Comparison of ENCODE assay signal across 8 cellular contexts in genomic region chr3:79019137-79019923, GRCh38.
A peak's percentile ranks its signal among the peaks of the same experiment; 100 is the strongest.
DNase-seq lines count a peak whose midpoint lies in the region; FAIRE-seq and TF ChIP-seq lines count a peak whose summit lies in the region.

No MANE protein-coding gene starts in this region.

- no peak overlapping the region for H3K27ac Mint-ChIP-seq in IgD-negative memory B cell

- POLR2A ChIA-PET in RWPE1 (lab: Yijun Ruan, JAX; ENCODE audit: low non-redundant PET) = no interaction called here

- H3K36me3 Mint-ChIP-seq in IgD-negative memory B cell = peaks cover 3% of the 10 kb centered on the region

- H3K4me1 Mint-ChIP-seq in IgD-negative memory B cell = peaks cover 0 to 4% (median 0%) of the 10 kb centered on the region in 3 donors

- H3K27ac ChIP-seq in RWPE1 (peak overlapping the region; percentile 71), coronary artery (peak overlapping the region; percentile 85 to 92), kidney (ENCODE audit: low read depth in 2 of 2, low read length in 2 of 2) (peak overlapping the region; percentile 52 to 81)

- CTCF ChIA-PET in RWPE1 (lab: Yijun Ruan, JAX) = no interaction called here

- H3K27me3 Mint-ChIP-seq in IgD-negative memory B cell = peaks cover 2% of the 10 kb centered on the region

- no peak for FAIRE-seq in kidney (lab: Jason Lieb, UNC)

- peak overlapping the region in 3 of 4 donors; percentile 68 to 88 (median 77) for H3K4me3 Mint-ChIP-seq in IgD-negative memory B cell

- H3K4me3 ChIP-seq in coronary artery (peak overlapping the region; percentile 77), kidney (ENCODE audit: low read length in 2 of 2) (peak overlapping the region; percentile 65 to 80)

- peaks cover 0 to 2% of the 10 kb centered on the region in 2 donors for H3K4me1 ChIP-seq in kidney (ENCODE audit: control insufficient read depth in 1 of 2, insufficient read depth in 1 of 2, low read depth in 1 of 2, low read length in 2 of 2)

- H3K9me3 ChIP-seq in kidney (ENCODE audit: control insufficient read depth in 1 of 2, low read length in 2 of 2) = no peaks in the 10 kb centered on the region

- no peak for TF ChIP-seq CTCF in RWPE1 (conservative IDR thresholded peaks at IDR 0.05; ENCODE audit: low read depth)
- TF ChIP-seq CTCF in coronary artery (IDR thresholded peaks at IDR 0.05) = no peak
- no peak for TF ChIP-seq CTCF in kidney (IDR thresholded peaks at IDR 0.05; ENCODE audit: borderline replicate concordance, extremely low read depth, insufficient read depth)

- H3K36me3 ChIP-seq in kidney (ENCODE audit: control insufficient read depth in 1 of 2, insufficient read depth in 2 of 2, low read length in 2 of 2) = no peaks in the 10 kb centered on the region

- intact Hi-C loops in kidney (cut with DNase I) = no loop called here

- peaks cover 0 to 2% (median 0%) of the 10 kb centered on the region in 3 donors for H3K9me3 Mint-ChIP-seq in IgD-negative memory B cell

- DNase-seq in stimulated activated CD4-positive, alpha-beta T cell treated with anti-CD3 and anti-CD28 coated beads, Interleukin-4, amount 100 ng/mL, for 1 hour = peak; percentile 1
- DNase-seq in stimulated activated CD4-positive, alpha-beta T cell treated with anti-CD3 and anti-CD28 coated beads, Interleukin-2, amount 100 ng/mL, for 48 hours = no peak
- DNase-seq in RWPE1 (ENCODE audit: low spot score) (peak; percentile 76), coronary artery (ENCODE audit: low spot score) (peak; percentile 83), kidney (peak; percentile 91), smooth muscle cell of the brain vasculature (ENCODE audit: low read depth, low spot score) (peak; percentile 88), HUDEP-2 (lab: John Stamatoyannopoulos, UW; ENCODE audit: unreplicated experiment in 76 of 76) (no peak)

- H3K9ac ChIP-seq in kidney (ENCODE audit: low read length in 2 of 2) = peak overlapping the region in 1 of 2 donors; percentile 70

Comparison
In these comparisons a context has a peak if more than half of its experiments do, and no peak if none do; other contexts are left out.
1. DNase-seq: peak in stimulated activated CD4-positive, alpha-beta T cell treated with anti-CD3 and anti-CD28 coated beads, Interleukin-4, amount 100 ng/mL, for 1 hour (single experiment), RWPE1 (single experiment), coronary artery (single experiment), kidney (single experiment) and smooth muscle cell of the brain vasculature (single experiment); none in stimulated activated CD4-positive, alpha-beta T cell treated with anti-CD3 and anti-CD28 coated beads, Interleukin-2, amount 100 ng/mL, for 48 hours (0 of 2) and HUDEP-2 (0 of 76).
2. Peak in every context shown above with its lines, with median percentiles within 50 percentile points of each other: H3K27ac ChIP-seq.